In genomic region chr1:145720878-145721671, GRCh38 we compare ENCODE assay signal across 8 cellular contexts. TPM values are rescaled to one million over a fixed set of nuclear protein-coding genes. Genes with fewer than 3 reads are reported as not detected.
DNase-seq lines count a peak whose midpoint lies in the region; ATAC-seq and TF ChIP-seq lines count a peak whose summit lies in the region.

No MANE protein-coding gene starts in this region.

- peak; percentile 78 for TF ChIP-seq CTCF in astrocyte of the cerebellum (IDR thresholded peaks at IDR 0.05; ENCODE audit: low read depth, low read length, missing control alignments)

- DNase-seq in CD1c-positive myeloid dendritic cell (ENCODE audit: extremely low spot score) (peak; percentile 69), MG63 (peak; percentile 77), T-helper 9 cell (peak; percentile 70), astrocyte of the cerebellum (ENCODE audit: low read depth) (no peak), iPS DF 4.7 (ENCODE audit: extremely low read depth, low spot score) (peak; percentile 36), skeletal muscle cell (ENCODE audit: low read depth) (no peak)

- in situ Hi-C loops in astrocyte of the cerebellum (cut with HindIII; ENCODE audit: low sequenced_read_pairs), result no loop called here

- H3K36me3 ChIP-seq in MG63, result no peaks in the 10 kb centered on the region

- H3K9me3 ChIP-seq in MG63, result no peaks in the 10 kb centered on the region

- ATAC-seq in GM19463 (IDR thresholded peaks at IDR 0.05; ENCODE audit: unreplicated experiment) (peak; percentile 57), HG02840 (IDR thresholded peaks at IDR 0.05; ENCODE audit: low FRiP score, unreplicated experiment) (no peak)

- H3K27me3 ChIP-seq in MG63, result no peaks in the 10 kb centered on the region

- H3K4me3 ChIP-seq in MG63 (peak overlapping the region; percentile 17; the same call in 1 of the 2 replicates), astrocyte of the cerebellum (ENCODE audit: low read depth, low read length) (peak overlapping the region; percentile 34), skeletal muscle cell (ENCODE audit: low read depth, low read length) (peak overlapping the region; percentile 40)

RNA-seq across cellular contexts. Expression of gene CD160, which starts 1.8 kb away (rescaled TPM):
- total RNA-seq in MG63 (2014; rRNA removed; shearing (Covaris generic); ENCODE audit: low replicate concordance), result not detected in 2 replicates

RNA-seq across cellular contexts. Expression of gene PDZK1, which starts 13.9 kb away (rescaled TPM):
- not detected in 2 replicates for total RNA-seq in MG63 (2014; rRNA removed; shearing (Covaris generic); ENCODE audit: low replicate concordance)

Comparison
In these comparisons a context has a peak if more than half of its experiments do, and no peak if none do; other contexts are left out.
1. DNase-seq: peak in CD1c-positive myeloid dendritic cell (single experiment), MG63 (single experiment), T-helper 9 cell (single experiment) and iPS DF 4.7 (single experiment); none in astrocyte of the cerebellum (single experiment) and skeletal muscle cell (single experiment).
2. Peak in every context shown above with its lines, with median percentiles within 50 percentile points of each other: H3K4me3 ChIP-seq.